18 cellular contexts compared by ENCODE assay signal in genomic region chr9:96859461-96860198, GRCh38. TPM values are rescaled to one million over a fixed set of nuclear protein-coding genes. Genes with fewer than 3 reads are reported as not detected.
DNase-seq lines count a peak whose midpoint lies in the region; ATAC-seq, FAIRE-seq and TF ChIP-seq lines count a peak whose summit lies in the region.
"Had no signal": no experiment of that assay in that cellular context is flagged by ENCODE, and none has a peak within 500 bp of the region (broad histone marks: within the 10 kb centered on the region; RNA-seq: fewer than 3 reads in every experiment).

No MANE protein-coding gene starts in this region.

- no peaks in the 10 kb centered on the region for H3K9me3 ChIP-seq in SK-N-SH
- H3K9me3 ChIP-seq in neural progenitor cell (ENCODE audit: low read depth) = no peaks in the 10 kb centered on the region
- H3K9me3 ChIP-seq in small intestine (ENCODE audit: control insufficient read depth, low read depth) = no peaks in the 10 kb centered on the region
- H3K9me3 ChIP-seq: esophagus squamous epithelium had no signal

- peaks cover 13 to 15% of the 10 kb centered on the region in 2 experiments; a peak in 3 of 4 replicates for H3K4me1 ChIP-seq in SK-N-SH (ENCODE audit: control insufficient read depth in 1 of 2, insufficient read depth in 2 of 2, low read depth in 1 of 2, low read length in 1 of 2)
- H3K4me1 ChIP-seq in neural progenitor cell = no peaks in the 10 kb centered on the region
- peaks cover 0 to 2% of the 10 kb centered on the region in 2 donors for H3K4me1 ChIP-seq in small intestine (ENCODE audit: control insufficient read depth in 2 of 2, insufficient read depth in 1 of 2, low read depth in 1 of 2, low read length in 1 of 2)

- no peaks in the 10 kb centered on the region for H3K79me2 ChIP-seq in SK-N-SH (ENCODE audit: insufficient read depth)
- H3K79me2 ChIP-seq in neural progenitor cell (ENCODE audit: low read depth) = no peaks in the 10 kb centered on the region

- H3K9ac ChIP-seq in SK-N-SH (no peak overlapping the region), neural progenitor cell (no peak overlapping the region)

- no peaks in the 10 kb centered on the region for H3K27me3 ChIP-seq in SK-N-SH (ENCODE audit: insufficient read depth)
- peaks cover 5% of the 10 kb centered on the region for H3K27me3 ChIP-seq in neural progenitor cell
- no peaks in the 10 kb centered on the region for H3K27me3 ChIP-seq in small intestine (ENCODE audit: control insufficient read depth in 2 of 2, insufficient read depth in 2 of 2, low read length in 2 of 2)
- H3K27me3 ChIP-seq: cardiac muscle cell, esophagus squamous epithelium had no signal

- no peak for TF ChIP-seq RAD21 in SK-N-SH (IDR thresholded peaks at IDR 0.05; ENCODE audit: low read length)

- POLR2A ChIA-PET in SK-N-SH (lab: Yijun Ruan, JAX) = no interaction called here

- no peak for TF ChIP-seq POLR2A in H54 (IDR thresholded peaks at IDR 0.05; ENCODE audit: low read depth, low read length)

- H3K36me3 Mint-ChIP-seq in neural progenitor cell = no peaks in the 10 kb centered on the region

- H4K20me1 ChIP-seq in SK-N-SH (ENCODE audit: insufficient read depth) = no peaks in the 10 kb centered on the region
- no peaks in the 10 kb centered on the region for H4K20me1 ChIP-seq in neural progenitor cell (ENCODE audit: low read depth)

- WGBS in SK-N-SH (ENCODE audit: low lambda C conversion rate) = 29% methylated on average over 5 of the region's 8 CpGs
- 82 to 90% (median 88%) methylated on average over 8 of the region's 8 CpGs for WGBS in small intestine, 3 donors

- H3K27me3 Mint-ChIP-seq in neural progenitor cell (ENCODE audit: insufficient read depth, low read depth) = peaks cover 2% of the 10 kb centered on the region

- H3K4me3 ChIP-seq in SK-N-SH (ENCODE audit: low read depth in 2 of 2, low read length in 1 of 2) = no peak overlapping the region
- no peak overlapping the region for H3K4me3 ChIP-seq in epithelial cell of esophagus (ENCODE audit: low read length)
- no peak overlapping the region for H3K4me3 ChIP-seq in neural progenitor cell
- no peak overlapping the region for H3K4me3 ChIP-seq in small intestine (ENCODE audit: low read depth in 1 of 2, low read length in 2 of 2)
- H3K4me3 ChIP-seq: cardiac muscle cell, esophagus squamous epithelium had no signal

- no peaks in the 10 kb centered on the region for H3K9me3 Mint-ChIP-seq in neural progenitor cell
- H3K9me3 Mint-ChIP-seq: stimulated activated naive CD8-positive, alpha-beta T cell treated with anti-CD3 and anti-CD28 coated beads, Interleukin-15, Interleukin-2, amounts not matched to agents 100 ng/mL and 50 ng/mL, for 24 hours had no signal

- ATAC-seq in left ventricle myocardium superior = no peak

- H3K27ac ChIP-seq in SK-N-SH (ENCODE audit: low read depth in 2 of 2, low read length in 1 of 2) (peak overlapping the region in 1 of 2 experiments; percentile 5; a peak in 1 of 4 replicates), neural progenitor cell (no peak overlapping the region), small intestine (ENCODE audit: low read depth in 1 of 2, low read length in 1 of 2) (no peak overlapping the region)
- H3K27ac ChIP-seq: cardiac muscle cell, HL-60 had no signal

- H3K9me2 ChIP-seq in SK-N-SH = no peaks in the 10 kb centered on the region

- TF ChIP-seq EP300 in SK-N-SH (IDR thresholded peaks at IDR 0.05; ENCODE audit: borderline replicate concordance in 1 of 2, low read depth in 1 of 2, low read length in 1 of 2) = no peak

- H3F3A ChIP-seq in SK-N-SH (replicated peaks; ENCODE audit: insufficient read depth) (peaks cover 7% of the 10 kb centered on the region), neural progenitor cell (ENCODE audit: low read depth) (peaks cover 7% of the 10 kb centered on the region)

- H2AFZ ChIP-seq in SK-N-SH (ENCODE audit: low read depth) = no peak overlapping the region
- no peak overlapping the region for H2AFZ ChIP-seq in neural progenitor cell (replicated peaks)

- CTCF ChIA-PET in SK-N-SH (lab: Yijun Ruan, JAX) = interaction anchor here (0.7 to 6.7 kb wide), 3 partner anchors 15 to 539 kb away, joined by 3 to 134 read pairs (median 12); no protein-coding TSS in a partner anchor

- intact Hi-C loops in left ventricle myocardium superior (cut with micrococcal nuclease) = loop anchor here (5.0 kb wide), 2 partner anchors 248 to 538 kb away; no protein-coding TSS in a partner anchor

- TF ChIP-seq CTCF in SK-N-SH (IDR thresholded peaks at IDR 0.05) = no peak
- TF ChIP-seq CTCF in epithelial cell of esophagus (IDR thresholded peaks at IDR 0.05; ENCODE audit: insufficient read depth, low read depth, low read length, missing control alignments) = no peak
- no peak for TF ChIP-seq CTCF in neural progenitor cell (IDR thresholded peaks at IDR 0.05)

- H3K36me3 ChIP-seq in SK-N-SH (replicated peaks in 1 of 2; ENCODE audit: control insufficient read depth in 1 of 2, insufficient read depth in 2 of 2, low read length in 1 of 2) = no peaks in the 10 kb centered on the region
- no peaks in the 10 kb centered on the region for H3K36me3 ChIP-seq in neural progenitor cell
- H3K36me3 ChIP-seq in small intestine (ENCODE audit: control insufficient read depth in 2 of 2, insufficient read depth in 2 of 2, low read length in 2 of 2) = no peaks in the 10 kb centered on the region
- H3K36me3 ChIP-seq: cardiac muscle cell, esophagus squamous epithelium had no signal

- no peak for DNase-seq in H54 (ENCODE audit: insufficient read length, low spot score)
- peak; percentile 47 for DNase-seq in SK-N-SH
- DNase-seq in epithelial cell of esophagus (ENCODE audit: low read depth) = peak; percentile 98
- peak; percentile 74 for DNase-seq in neural progenitor cell (ENCODE audit: low spot score)
- no peak for DNase-seq in small intestine
- DNase-seq in left ventricle myocardium superior = no peak
- no peak for DNase-seq in SHP77 treated with DMSO at 0.1 percent for 48 hours (lab: John Stamatoyannopoulos, UW)
- DNase-seq in occipital lobe (lab: John Stamatoyannopoulos, UW) = no peak
- DNase-seq: activated CD8-positive, alpha-beta memory T cell treated with anti-CD3 and anti-CD28 coated beads, Interleukin-2, amount 50 U/mL, for 48 hours; COR-L47; esophagus squamous epithelium; NCI-H1417 treated with DMSO at 0.1 percent for 48 hours; stimulated activated CD4-positive, alpha-beta T cell treated with anti-CD3 and anti-CD28 coated beads, Interleukin-1b, Interleukin-23, amount 100 ng/mL, for 48 hours; T-helper 2 cell had no signal

- H3K4me2 ChIP-seq in SK-N-SH (no peak overlapping the region), neural progenitor cell (peak overlapping the region; percentile 11)

- no peak overlapping the region for H3K4me3 Mint-ChIP-seq in neural progenitor cell
- H3K4me3 Mint-ChIP-seq: stimulated activated naive CD8-positive, alpha-beta T cell treated with anti-CD3 and anti-CD28 coated beads, Interleukin-15, Interleukin-2, amounts not matched to agents 100 ng/mL and 50 ng/mL, for 24 hours had no signal

- peak overlapping the region; percentile 38 for H3K27ac Mint-ChIP-seq in neural progenitor cell
- H3K27ac Mint-ChIP-seq: stimulated activated naive CD8-positive, alpha-beta T cell treated with anti-CD3 and anti-CD28 coated beads, Interleukin-15, Interleukin-2, amounts not matched to agents 100 ng/mL and 50 ng/mL, for 24 hours had no signal

- FAIRE-seq in H54 (lab: Jason Lieb, UNC) = peak; percentile 99
- FAIRE-seq in small intestine (lab: Jason Lieb, UNC) = no peak
- FAIRE-seq: GM12891 had no signal

- peaks cover 8% of the 10 kb centered on the region for H3K4me1 Mint-ChIP-seq in neural progenitor cell

TF ChIP-seq in SK-N-SH, 30 proteins besides CTCF, POLR2A, EP300 and RAD21:
- TF ChIP-seq MAX (IDR thresholded peaks at IDR 0.05; ENCODE audit: low read depth) (0 out of 2 replicates have a peak, but pooled peaks have one; percentile 20), MXI1 (IDR thresholded peaks at IDR 0.05; ENCODE audit: low read depth, low read length) (no peak)
TF ChIP-seq in SK-N-SH: peak in this region for 1.

RNA-seq across cellular contexts. Expression of gene ZNF782, which starts 5.3 kb away (rescaled TPM):
- polyA plus RNA-seq in SK-N-SH (2012; rRNA removed) (1.3 TPM in 2 replicates), small intestine (1 to 10 TPM; 1.2 to 1.8 (median 1.6) TPM)
- polyA plus RNA-seq in SK-N-SH (2012; cell fraction: cytosol; rRNA removed) = 0.80 and 1.5 TPM in 2 replicates
- 1.9 and 4.4 TPM in 2 replicates for polyA plus RNA-seq in SK-N-SH (2012; cell fraction: nucleus; rRNA removed)
- total RNA-seq in neural progenitor cell (ENCODE audit: low replicate concordance) (7.1 and 7.8 TPM in 2 replicates), left ventricle myocardium superior (4.4 TPM), occipital lobe (41.2 TPM)

Comparison
In these comparisons a context has a peak if more than half of its experiments do, and no peak if none do; other contexts are left out.
1. DNase-seq: peak in SK-N-SH (single experiment), epithelial cell of esophagus (single experiment) and neural progenitor cell (single experiment); none in H54 (single experiment), small intestine (single experiment), left ventricle myocardium superior (single experiment), SHP77 treated with DMSO at 0.1 percent for 48 hours (single experiment) and occipital lobe (single experiment).